In the genomic region with DNA sequence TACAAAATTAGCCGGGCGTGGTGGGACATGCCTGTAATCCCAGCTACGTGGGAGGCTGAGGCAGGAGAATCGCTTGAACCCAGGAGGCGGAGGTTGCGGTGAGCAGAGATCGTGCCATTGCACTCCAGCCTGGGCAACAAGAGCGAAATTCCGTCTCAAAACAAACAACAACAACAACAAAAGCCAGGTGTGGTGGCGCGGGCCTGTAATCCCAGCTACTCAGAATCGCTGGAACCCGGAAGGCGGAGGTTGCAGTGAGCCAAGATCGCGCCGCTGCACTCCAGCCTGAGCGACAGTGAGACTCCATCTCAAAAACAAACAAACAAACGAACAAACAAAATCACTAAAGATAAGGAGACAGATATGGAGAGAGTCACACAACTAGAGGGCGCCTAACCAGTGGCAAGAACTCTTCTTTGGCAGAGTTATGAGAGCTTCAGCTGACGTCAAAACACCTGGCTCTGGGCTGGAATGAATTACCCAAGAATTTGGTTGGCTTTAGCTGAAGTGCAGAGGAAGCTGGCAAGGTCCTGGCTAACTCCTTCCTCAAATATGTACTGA, we compare ENCODE assay signal across 1 cellular context.
TF ChIP-seq lines count a peak whose summit lies in the region.

No MANE protein-coding gene starts in this region.

TF ChIP-seq in HCT116, 20 proteins besides CTCF, POLR2A, EP300 and RAD21:
- TF ChIP-seq CBX3 (IDR thresholded peaks at IDR 0.05; ENCODE audit: low read depth) (peak; percentile 69), POLR2AphosphoS5 (IDR thresholded peaks at IDR 0.05; ENCODE audit: low read depth, low read length) (0 out of 2 replicates have a peak, but pooled peaks have one; percentile 42), FOSL1 (IDR thresholded peaks at IDR 0.05; ENCODE audit: low read depth) (0 out of 2 replicates have a peak, but pooled peaks have one; percentile 21), EGR1 (IDR thresholded peaks at IDR 0.05; ENCODE audit: low read depth) (peak; percentile 15; the same call in 1 of the 2 replicates), CEBPB (IDR thresholded peaks at IDR 0.05; ENCODE audit: low read depth) (peak; percentile 47; the same call in 1 of the 2 replicates)
- TF ChIP-seq, protein P1, sequence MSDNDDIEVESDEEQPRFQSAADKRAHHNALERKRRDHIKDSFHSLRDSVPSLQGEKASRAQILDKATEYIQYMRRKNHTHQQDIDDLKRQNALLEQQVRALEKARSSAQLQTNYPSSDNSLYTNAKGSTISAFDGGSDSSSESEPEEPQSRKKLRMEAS (IDR thresholded peaks at IDR 0.05), result peak; percentile 27; the same call in 1 of the 2 replicates
